ENCODE assay signal across 16 cellular contexts in genomic region chr11:116232364-116232801, GRCh38.
DNase-seq lines count a peak whose midpoint lies in the region; ATAC-seq and TF ChIP-seq lines count a peak whose summit lies in the region.
"Had no signal": no experiment of that assay in that cellular context is flagged by ENCODE, and none has a peak within 500 bp of the region (broad histone marks: within the 10 kb centered on the region; RNA-seq: fewer than 3 reads in every experiment).

No MANE protein-coding gene starts in this region.

- WGBS in transverse colon (ENCODE audit: low coverage in 1 of 2), 2 donors = 30% methylated on average over 6 of the region's 6 CpGs; no CpG with 5 or more reads in 1 of the 2 donors

- no peaks in the 10 kb centered on the region for H3F3A ChIP-seq in GM23338 (replicated peaks; ENCODE audit: low read depth)

- H4K20me1 ChIP-seq in GM23338 (replicated peaks; ENCODE audit: insufficient read depth) = peaks cover 6% of the 10 kb centered on the region; the same call in 1 of the 2 replicates
- H4K20me1 ChIP-seq: BLaER1 had no signal

- no peak for ATAC-seq in HG03432 (IDR thresholded peaks at IDR 0.05; ENCODE audit: unreplicated experiment)
- ATAC-seq in GM23338 = no peak
- ATAC-seq: activated CD4-positive, alpha-beta T cell treated with anti-CD3 and anti-CD28 coated beads for 36 hours; Panc1 had no signal

- H3K36me3 ChIP-seq in kidney epithelial cell (ENCODE audit: control insufficient read depth, insufficient read depth, low read length) (no peaks in the 10 kb centered on the region), transverse colon (no peaks in the 10 kb centered on the region), GM23338 (ENCODE audit: insufficient read depth) (no peaks in the 10 kb centered on the region)
- H3K36me3 ChIP-seq: BLaER1, thoracic aorta had no signal

- intact Hi-C loops in transverse colon (cut with DNase I; ENCODE audit: low total_unique reads) = no loop called here

- peaks cover 3% of the 10 kb centered on the region for H3K27me3 ChIP-seq in kidney epithelial cell (ENCODE audit: control insufficient read depth, insufficient read depth, low read length)
- no peaks in the 10 kb centered on the region for H3K27me3 ChIP-seq in transverse colon
- H3K27me3 ChIP-seq in GM23338 (ENCODE audit: insufficient read depth) = no peaks in the 10 kb centered on the region
- H3K27me3 ChIP-seq: BLaER1 had no signal

- in situ Hi-C loops in transverse colon (cut with MboI; ENCODE audit: low pct_ligation_motif_present in 1 of 4, low pct_unique_long_range_greater_than_20kb in 1 of 4, low sequenced_read_pairs in 3 of 4) = loop anchor here in 1 of 4 donors (25.0 kb wide), 1 partner anchor 895 kb away; no protein-coding TSS in a partner anchor

- H3K4me2 ChIP-seq in GM23338 = no peak overlapping the region
- H3K4me2 ChIP-seq: BLaER1 had no signal

- peaks cover 0 to 7% (median 0%) of the 10 kb centered on the region in 4 donors for H3K4me1 ChIP-seq in transverse colon
- H3K4me1 ChIP-seq in GM23338 (ENCODE audit: insufficient read depth) = peaks cover 3% of the 10 kb centered on the region; the same call in 1 of the 2 replicates

- H3K27ac ChIP-seq in transverse colon (peak overlapping the region in 1 of 4 donors; percentile 10), GM23338 (ENCODE audit: low read depth) (no peak overlapping the region)
- H3K27ac ChIP-seq: 22Rv1, BLaER1, thoracic aorta had no signal

- DNase-seq in NCI-H1694 treated with DMSO at 0.1 percent for 48 hours (lab: John Stamatoyannopoulos, UW) (peak; percentile 11), NCI-H1694 (lab: John Stamatoyannopoulos, UW) (no peak), NCI-H345 treated with DMSO at 0.1 percent for 48 hours (lab: John Stamatoyannopoulos, UW; ENCODE audit: unreplicated experiment) (peak; percentile 27), kidney epithelial cell (ENCODE audit: low read depth) (peak; percentile 49), transverse colon (peak; percentile 23), GM23338 (ENCODE audit: low spot score) (no peak), HFFc6 (no peak)
- DNase-seq: activated CD4-positive, alpha-beta T cell treated with anti-CD3 and anti-CD28 coated beads for 36 hours; activated gamma-delta T cell treated with Interleukin-2 at 50 U/mL for 16 hours; hippocampal formation; NCI-H526 had no signal

- TF ChIP-seq CTCF in kidney epithelial cell (IDR thresholded peaks at IDR 0.05; ENCODE audit: insufficient read depth, low read length, poor library complexity, severe bottlenecking) (no peak), transverse colon (IDR thresholded peaks at IDR 0.05) (no peak), GM23338 (conservative IDR thresholded peaks at IDR 0.05; ENCODE audit: low read depth in 2 of 2) (no peak), HFFc6 (IDR thresholded peaks at IDR 0.05) (no peak)

- no peaks in the 10 kb centered on the region for H3K9me3 Mint-ChIP-seq in GM23338
- peaks cover 44% of the 10 kb centered on the region for H3K9me3 Mint-ChIP-seq in HFFc6

- H3K9me2 ChIP-seq in GM23338 (ENCODE audit: insufficient read depth) = no peaks in the 10 kb centered on the region

- H3K4me3 Mint-ChIP-seq in GM23338 (no peak overlapping the region), HFFc6 (no peak overlapping the region)
- H3K4me3 Mint-ChIP-seq: activated CD4-positive, alpha-beta T cell treated with anti-CD3 and anti-CD28 coated beads for 36 hours had no signal

- no peak overlapping the region for H3K4me3 ChIP-seq in kidney epithelial cell (ENCODE audit: low read depth, low read length)
- no peak overlapping the region for H3K4me3 ChIP-seq in transverse colon
- H3K4me3 ChIP-seq in GM23338 = no peak overlapping the region
- H3K4me3 ChIP-seq: BLaER1, thoracic aorta had no signal

- H3K4me1 Mint-ChIP-seq in GM23338 (peaks cover 9% of the 10 kb centered on the region), HFFc6 (ENCODE audit: low read depth) (no peaks in the 10 kb centered on the region)
- H3K4me1 Mint-ChIP-seq: activated CD4-positive, alpha-beta T cell treated with anti-CD3 and anti-CD28 coated beads for 36 hours had no signal

- TF ChIP-seq EP300 in transverse colon (IDR thresholded peaks at IDR 0.05; ENCODE audit: low read depth) = no peak

- no peaks in the 10 kb centered on the region for H3K36me3 Mint-ChIP-seq in GM23338 (ENCODE audit: low read depth)
- no peaks in the 10 kb centered on the region for H3K36me3 Mint-ChIP-seq in HFFc6 (ENCODE audit: low read depth)

- H3K27ac Mint-ChIP-seq in GM23338 = no peak overlapping the region
- no peak overlapping the region for H3K27ac Mint-ChIP-seq in HFFc6
- H3K27ac Mint-ChIP-seq: activated CD4-positive, alpha-beta T cell treated with anti-CD3 and anti-CD28 coated beads for 36 hours had no signal

- no peaks in the 10 kb centered on the region for H3K79me2 ChIP-seq in GM23338 (replicated peaks; ENCODE audit: insufficient read depth)

- no peaks in the 10 kb centered on the region for H3K9me3 ChIP-seq in transverse colon
- H3K9me3 ChIP-seq: BLaER1, thoracic aorta had no signal

- no peak for TF ChIP-seq POLR2A in transverse colon (IDR thresholded peaks at IDR 0.05)

- no peak overlapping the region for H2AFZ ChIP-seq in GM23338

- H3K27me3 Mint-ChIP-seq in GM23338 (ENCODE audit: insufficient read depth, low read depth, poor library complexity) = peaks cover 3% of the 10 kb centered on the region
- no peaks in the 10 kb centered on the region for H3K27me3 Mint-ChIP-seq in HFFc6 (ENCODE audit: insufficient read depth)

TF ChIP-seq in GM23338, 12 proteins besides CTCF, POLR2A, EP300 and RAD21 (continues in another document):
- TF ChIP-seq JUNB (IDR thresholded peaks at IDR 0.05; ENCODE audit: unreplicated experiment) (no peak), POLR2AphosphoS5 (IDR thresholded peaks at IDR 0.05; ENCODE audit: low read depth) (no peak), CREB1 (CRISPR knock-in tag; IDR thresholded peaks at IDR 0.05; ENCODE audit: low read depth) (no peak), ZNF114 (CRISPR knock-in tag; IDR thresholded peaks at IDR 0.05) (no peak)
- TF ChIP-seq, protein P1, sequence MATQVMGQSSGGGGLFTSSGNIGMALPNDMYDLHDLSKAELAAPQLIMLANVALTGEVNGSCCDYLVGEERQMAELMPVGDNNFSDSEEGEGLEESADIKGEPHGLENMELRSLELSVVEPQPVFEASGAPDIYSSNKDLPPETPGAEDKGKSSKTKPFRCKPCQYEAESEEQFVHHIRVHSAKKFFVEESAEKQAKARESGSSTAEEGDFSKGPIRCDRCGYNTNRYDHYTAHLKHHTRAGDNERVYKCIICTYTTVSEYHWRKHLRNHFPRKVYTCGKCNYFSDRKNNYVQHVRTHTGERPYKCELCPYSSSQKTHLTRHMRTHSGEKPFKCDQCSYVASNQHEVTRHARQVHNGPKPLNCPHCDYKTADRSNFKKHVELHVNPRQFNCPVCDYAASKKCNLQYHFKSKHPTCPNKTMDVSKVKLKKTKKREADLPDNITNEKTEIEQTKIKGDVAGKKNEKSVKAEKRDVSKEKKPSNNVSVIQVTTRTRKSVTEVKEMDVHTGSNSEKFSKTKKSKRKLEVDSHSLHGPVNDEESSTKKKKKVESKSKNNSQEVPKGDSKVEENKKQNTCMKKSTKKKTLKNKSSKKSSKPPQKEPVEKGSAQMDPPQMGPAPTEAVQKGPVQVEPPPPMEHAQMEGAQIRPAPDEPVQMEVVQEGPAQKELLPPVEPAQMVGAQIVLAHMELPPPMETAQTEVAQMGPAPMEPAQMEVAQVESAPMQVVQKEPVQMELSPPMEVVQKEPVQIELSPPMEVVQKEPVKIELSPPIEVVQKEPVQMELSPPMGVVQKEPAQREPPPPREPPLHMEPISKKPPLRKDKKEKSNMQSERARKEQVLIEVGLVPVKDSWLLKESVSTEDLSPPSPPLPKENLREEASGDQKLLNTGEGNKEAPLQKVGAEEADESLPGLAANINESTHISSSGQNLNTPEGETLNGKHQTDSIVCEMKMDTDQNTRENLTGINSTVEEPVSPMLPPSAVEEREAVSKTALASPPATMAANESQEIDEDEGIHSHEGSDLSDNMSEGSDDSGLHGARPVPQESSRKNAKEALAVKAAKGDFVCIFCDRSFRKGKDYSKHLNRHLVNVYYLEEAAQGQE (IDR thresholded peaks at IDR 0.05; ENCODE audit: unreplicated experiment) = no peak

Comparison
In these comparisons a context has a peak if more than half of its experiments do, and no peak if none do; other contexts are left out.
1. DNase-seq: peak in NCI-H1694 treated with DMSO at 0.1 percent for 48 hours (single experiment), NCI-H345 treated with DMSO at 0.1 percent for 48 hours (single experiment), kidney epithelial cell (single experiment) and transverse colon (single experiment); none in NCI-H1694 (single experiment), GM23338 (single experiment) and HFFc6 (single experiment).